ENCODE assay signal across 32 cellular contexts in the genomic region with DNA sequence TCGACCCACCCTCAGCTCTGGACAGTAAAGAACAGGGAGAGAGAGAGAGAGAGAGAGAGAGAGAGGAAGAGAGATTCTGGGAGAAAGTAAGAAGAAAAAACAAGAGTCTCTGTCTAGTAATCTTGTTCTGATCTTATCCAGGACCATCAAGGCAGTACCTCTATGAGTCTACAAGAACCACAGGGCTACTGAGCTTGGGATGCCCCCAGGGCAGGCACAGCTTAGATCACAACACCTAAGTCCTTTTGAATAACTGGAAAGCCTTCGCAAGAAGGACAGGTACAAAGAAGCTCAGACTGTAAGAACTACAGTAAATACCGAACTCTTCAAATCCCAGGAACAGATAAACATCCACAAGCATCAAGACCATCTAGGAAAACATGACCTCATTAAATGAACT.
"Had no signal": no experiment of that assay in that cellular context is flagged by ENCODE, and none has a peak within 500 bp of the region (broad histone marks: within the 10 kb centered on the region; RNA-seq: fewer than 3 reads in every experiment).

No MANE protein-coding gene starts in this region.

- H3K36me3 ChIP-seq: adrenal gland, ascending aorta, brain microvascular endothelial cell, breast epithelium, cardiac muscle cell had no signal

- H3K27ac ChIP-seq: adrenal gland, ascending aorta, body of pancreas, brain microvascular endothelial cell, breast epithelium, cardiac muscle cell had no signal

- DNase-seq: activated effector memory CD4-positive, alpha-beta T cell treated with anti-CD3 and anti-CD28 coated beads, Interleukin-2, amount 50 U/mL, for 16 hours; activated effector memory CD4-positive, alpha-beta T cell treated with Interleukin-2 at 50 U/mL for 16 hours; activated gamma-delta T cell; activated gamma-delta T cell treated with Interleukin-2 at 50 U/mL for 16 hours; activated naive CD4-positive, alpha-beta T cell; activated naive CD4-positive, alpha-beta T cell treated with anti-CD3 and anti-CD28 coated beads for 36 hours; activated naive CD4-positive, alpha-beta T cell treated with anti-CD3 and anti-CD28 coated beads, Interleukin-2, amount 10 ng/mL, durations not matched to agents 7 days and 5 days; activated naive CD4-positive, alpha-beta T cell treated with anti-CD3 and anti-CD28 coated beads, Interleukin-2, amount 50 U/mL, for 16 hours; activated naive CD4-positive, alpha-beta T cell treated with Interleukin-2 at 50 U/mL for 16 hours; activated naive CD8-positive, alpha-beta T cell treated with anti-CD3 and anti-CD28 coated beads for 36 hours; activated naive CD8-positive, alpha-beta T cell treated with anti-CD3 and anti-CD28 coated beads, Interleukin-2, amount 10 ng/mL, durations not matched to agents 7 days and 5 days; activated naive CD8-positive, alpha-beta T cell treated with anti-CD3 and anti-CD28 coated beads, Interleukin-2, amount 50 U/mL, for 24 hours; activated T-cell treated with anti-CD3 and anti-CD28 coated beads, Interleukin-2, amount 50 U/mL, for 1 hour; activated T-cell treated with anti-CD3 and anti-CD28 coated beads, Interleukin-2, amount 50 U/mL, for 24 hours; activated T-cell treated with anti-CD3 and anti-CD28 coated beads, Interleukin-2, amount 50 U/mL, for 4 hours; activated T-cell treated with anti-CD3 and anti-CD28 coated beads, Interleukin-2, amount 50 U/mL, for 48 hours; activated T-cell treated with anti-CD3 and anti-CD28 coated beads, Interleukin-2, amount 50 U/mL, for 72 hours; adrenal gland; amniotic stem cell; amygdala; anterior cingulate cortex; aorta; body of pancreas; brain microvascular endothelial cell; caudate nucleus; central memory CD4-positive, alpha-beta T cell; cerebellar nuclear complex had no signal

- H3K9me3 ChIP-seq: adrenal gland, ascending aorta, body of pancreas had no signal

- H3K4me1 ChIP-seq: adrenal gland, ascending aorta, body of pancreas, breast epithelium had no signal

- ATAC-seq: activated naive CD4-positive, alpha-beta T cell treated with anti-CD3 and anti-CD28 coated beads, Interleukin-2, amount 50 U/mL, for 72 hours; activated naive CD8-positive, alpha-beta T cell treated with anti-CD3 and anti-CD28 coated beads, Interleukin-2, amount 50 U/mL, for 24 hours; activated T-cell treated with anti-CD3 and anti-CD28 coated beads, Interleukin-2, amount 50 U/mL, for 4 hours; activated T-cell treated with anti-CD3 and anti-CD28 coated beads, Interleukin-2, amount 50 U/mL, for 72 hours; activated T-helper 17 cell treated with anti-CD3 and anti-CD28 coated beads, Interleukin-2, amount 50 U/mL, for 72 hours; body of pancreas had no signal

- H3K27me3 ChIP-seq: adrenal gland, ascending aorta, body of pancreas, brain microvascular endothelial cell, breast epithelium, cardiac muscle cell had no signal

- H3K4me3 ChIP-seq: adrenal gland, ascending aorta, body of pancreas, breast epithelium, cardiac muscle cell had no signal
